ENCODE assay signal across 16 cellular contexts in genomic region chr1:88877911-88878310, GRCh38. TPM values are rescaled to one million over a fixed set of nuclear protein-coding genes. Genes with fewer than 3 reads are reported as not detected.
DNase-seq lines count a peak whose midpoint lies in the region; ATAC-seq, FAIRE-seq and TF ChIP-seq lines count a peak whose summit lies in the region.
"Had no signal": no experiment of that assay in that cellular context is flagged by ENCODE, and none has a peak within 500 bp of the region (broad histone marks: within the 10 kb centered on the region; RNA-seq: fewer than 3 reads in every experiment).

No MANE protein-coding gene starts in this region.

- H2BK120ac ChIP-seq in H9 (ENCODE audit: low read depth, low read length, poor library complexity, severe bottlenecking) = no peak overlapping the region
- H2BK120ac ChIP-seq in mesenchymal stem cell (ENCODE audit: low read depth, low read length) = no peak overlapping the region

- H3K79me1 ChIP-seq in H9 (ENCODE audit: insufficient read depth, low read depth, low read length, poor library complexity, severe bottlenecking) = no peaks in the 10 kb centered on the region
- H3K79me1 ChIP-seq in mesenchymal stem cell (replicated peaks; ENCODE audit: low read length, poor library complexity, severe bottlenecking) = peaks cover 14% of the 10 kb centered on the region

- no peak for TF ChIP-seq RAD21 in GM12878 (IDR thresholded peaks at IDR 0.05; ENCODE audit: insufficient read depth, low read depth, low read length)

- FAIRE-seq in GM12878 (lab: Jason Lieb, UNC) = no peak
- FAIRE-seq: urothelium cell line had no signal

- intact Hi-C loops in GM12878 (cut with micrococcal nuclease; ENCODE audit: unreplicated experiment) = loop anchor here (1.0 to 5.0 kb wide), 4 partner anchors 142 to 696 kb away; no protein-coding TSS in a partner anchor

- H4K8ac ChIP-seq in H9 (replicated peaks; ENCODE audit: insufficient read length, low read depth, low read length) (no peak overlapping the region), mesenchymal stem cell (ENCODE audit: low read length) (no peak overlapping the region)

- H3K4ac ChIP-seq in H9 (ENCODE audit: low read depth, low read length) (no peak overlapping the region), mesenchymal stem cell (ENCODE audit: low read depth in 1 of 2, low read length in 2 of 2) (peak overlapping the region in 1 of 2 experiments; percentile 28)

- H2BK5ac ChIP-seq in H9 (ENCODE audit: insufficient read length, low read length) (no peak overlapping the region), mesenchymal stem cell (ENCODE audit: low read depth, low read length, poor library complexity, severe bottlenecking) (no peak overlapping the region)

- H3K56ac ChIP-seq in H9 (ENCODE audit: insufficient read length, low read depth, low read length) = no peak overlapping the region

- no peak overlapping the region for H3K14ac ChIP-seq in H9 (ENCODE audit: insufficient read depth, low read length)
- no peak overlapping the region for H3K14ac ChIP-seq in mesenchymal stem cell (ENCODE audit: low read length in 2 of 2)

- H2BK20ac ChIP-seq in H9 (ENCODE audit: low read depth, low read length, poor library complexity, severe bottlenecking) = no peak overlapping the region

- H3K18ac ChIP-seq in H9 (ENCODE audit: insufficient read length, low read depth, low read length) (no peak overlapping the region), mesenchymal stem cell (ENCODE audit: low read depth in 1 of 2, low read length in 2 of 2) (no peak overlapping the region)

- no peaks in the 10 kb centered on the region for H4K20me1 ChIP-seq in H9 (ENCODE audit: control insufficient read depth, insufficient read depth, insufficient read length)
- H4K20me1 ChIP-seq in GM12878 (ENCODE audit: control insufficient read depth, insufficient read depth) = no peaks in the 10 kb centered on the region

- H3K36me3 ChIP-seq in GM12878 (ENCODE audit: control insufficient read depth in 2 of 2, insufficient read depth in 2 of 2, low read length in 1 of 2) = peaks cover 0 to 20% of the 10 kb centered on the region in 2 experiments; a peak in 2 of 4 replicates
- peaks cover 6 to 36% of the 10 kb centered on the region in 2 experiments for H3K36me3 ChIP-seq in mesenchymal stem cell (ENCODE audit: control insufficient read depth in 1 of 2, insufficient read depth in 2 of 2, low read depth in 1 of 2, low read length in 2 of 2)

- H3K4me3 Mint-ChIP-seq in H9 = no peak overlapping the region
- no peak overlapping the region for H3K4me3 Mint-ChIP-seq in stimulated activated naive B cell treated with anti-CD40 and anti-IgM and Interleukin-4, amounts not matched to agents 10 μg/mL and 1 μg/mL and 100 μg/mL, for 72 hours

- H2AFZ ChIP-seq in H9 (ENCODE audit: low read length) (no peak overlapping the region), GM12878 (ENCODE audit: control insufficient read depth, low read depth, low read length) (no peak overlapping the region), mesenchymal stem cell (ENCODE audit: low read depth, low read length) (no peak overlapping the region)

- H3K9me3 ChIP-seq in H9 (ENCODE audit: control insufficient read depth, low read depth, low read length) (no peaks in the 10 kb centered on the region), GM12878 (replicated peaks; ENCODE audit: control insufficient read depth, insufficient read depth, low read length) (no peaks in the 10 kb centered on the region), mesenchymal stem cell (ENCODE audit: control insufficient read depth, low read length) (no peaks in the 10 kb centered on the region)
- H3K9me3 ChIP-seq: ascending aorta, sigmoid colon, stomach had no signal

- no peak overlapping the region for H4K5ac ChIP-seq in H9 (ENCODE audit: insufficient read length, low read depth, low read length)

- RAD21 ChIA-PET in GM12878 (lab: Charles Lee; ENCODE audit: unreplicated experiment) = interaction anchor here (1.0 to 6.1 kb wide), 6 partner anchors 11 to 269 kb away, joined by 3 to 80 read pairs (median 6); no protein-coding TSS in a partner anchor

- peak; percentile 51 for ATAC-seq in GM12878
- no peak for ATAC-seq in GM21717 (IDR thresholded peaks at IDR 0.05; ENCODE audit: unreplicated experiment)
- no peak for ATAC-seq in stimulated activated naive B cell treated with anti-CD40 and anti-IgM and Interleukin-4, amounts not matched to agents 10 μg/mL and 1 μg/mL and 100 μg/mL, for 72 hours (replicated peaks)
- ATAC-seq in GM19467 (IDR thresholded peaks at IDR 0.05; ENCODE audit: unreplicated experiment) = no peak

- TF ChIP-seq CTCF in C4-2B (conservative IDR thresholded peaks at IDR 0.05) (peak; percentile 35), H9 (conservative IDR thresholded peaks at IDR 0.05) (no peak), GM12878 (IDR thresholded peaks at IDR 0.05 in 2 of 3, conservative IDR thresholded peaks at IDR 0.05 in 1 of 3; ENCODE audit: control insufficient read depth in 2 of 3, extremely low read depth in 1 of 3, insufficient read depth in 1 of 3, low read depth in 3 of 3, low read length in 3 of 3) (no peak)

- TF ChIP-seq POLR2A in GM12878 (IDR thresholded peaks at IDR 0.05; ENCODE audit: low read depth, low read length) = no peak

- H3K79me2 ChIP-seq in H9 (ENCODE audit: insufficient read depth, low read length) (no peaks in the 10 kb centered on the region), GM12878 (ENCODE audit: control insufficient read depth, insufficient read depth, low read length) (peaks cover 15% of the 10 kb centered on the region)

- H2AK5ac ChIP-seq in H9 (ENCODE audit: insufficient read length, low read length) (no peak overlapping the region), mesenchymal stem cell (ENCODE audit: low read length, severe bottlenecking) (peak overlapping the region; percentile 59)

- in situ Hi-C loops in GM12878 (cut with MboI) = no loop called here

- H3K4me1 ChIP-seq in H9 (ENCODE audit: insufficient read depth, low read length) = no peaks in the 10 kb centered on the region
- no peaks in the 10 kb centered on the region for H3K4me1 ChIP-seq in GM12878 (ENCODE audit: control insufficient read depth, insufficient read depth, low read length)
- peaks cover 1% of the 10 kb centered on the region for H3K4me1 ChIP-seq in mesenchymal stem cell (ENCODE audit: control insufficient read depth, insufficient read depth, low read depth, low read length)

- no peak overlapping the region for H2BK12ac ChIP-seq in H9 (ENCODE audit: insufficient read length, low read depth, low read length)
- H2BK12ac ChIP-seq in mesenchymal stem cell (ENCODE audit: low read length in 2 of 2) = no peak overlapping the region

- H4K91ac ChIP-seq in H9 (ENCODE audit: insufficient read length, low read depth, low read length) (no peak overlapping the region), mesenchymal stem cell (ENCODE audit: low read length) (no peak overlapping the region)

- POLR2A ChIA-PET in GM12878 (lab: Charles Lee) = interaction anchor here (0.6 to 1.0 kb wide), 2 partner anchors 13 to 55 kb away, joined by 3 to 4 read pairs; partner anchors contain the start of gene GTF2B

- no peak overlapping the region for H3K4me2 ChIP-seq in H9 (ENCODE audit: insufficient read depth, insufficient read length, low read length)
- no peak overlapping the region for H3K4me2 ChIP-seq in GM12878 (ENCODE audit: control insufficient read depth, insufficient read depth)
- H3K4me2 ChIP-seq in mesenchymal stem cell (ENCODE audit: low read length, poor library complexity, severe bottlenecking) = no peak overlapping the region

- H3K27ac ChIP-seq in C4-2B (peak overlapping the region; percentile 19), H9 (ENCODE audit: insufficient read length, low read depth, low read length) (no peak overlapping the region), GM12878 (ENCODE audit: control insufficient read depth, insufficient read depth) (no peak overlapping the region), mesenchymal stem cell (ENCODE audit: low read length, poor library complexity, severe bottlenecking) (no peak overlapping the region)

- no peaks in the 10 kb centered on the region for H3K9me3 Mint-ChIP-seq in H9
- no peaks in the 10 kb centered on the region for H3K9me3 Mint-ChIP-seq in stimulated activated naive B cell treated with anti-CD40 and anti-IgM and Interleukin-4, amounts not matched to agents 10 μg/mL and 1 μg/mL and 100 μg/mL, for 72 hours

- H3K27ac Mint-ChIP-seq in H9 = peak overlapping the region; percentile 8 to 84 (median 80); a peak in 4 of 7 replicates
- no peak overlapping the region for H3K27ac Mint-ChIP-seq in stimulated activated naive B cell treated with anti-CD40 and anti-IgM and Interleukin-4, amounts not matched to agents 10 μg/mL and 1 μg/mL and 100 μg/mL, for 72 hours

- no peaks in the 10 kb centered on the region for H3K27me3 ChIP-seq in H9 (ENCODE audit: insufficient read depth, low read length)
- H3K27me3 ChIP-seq in GM12878 (replicated peaks in 1 of 2; ENCODE audit: control insufficient read depth in 2 of 2, insufficient read depth in 2 of 2, low read length in 1 of 2) = no peaks in the 10 kb centered on the region
- H3K27me3 ChIP-seq in mesenchymal stem cell (ENCODE audit: control insufficient read depth in 1 of 2, insufficient read depth in 1 of 2, low read length in 2 of 2) = no peaks in the 10 kb centered on the region
- H3K27me3 ChIP-seq: ascending aorta, sigmoid colon, stomach had no signal

- no peaks in the 10 kb centered on the region for H3K4me1 Mint-ChIP-seq in H9
- peaks cover 11 to 40% of the 10 kb centered on the region in 2 donors for H3K4me1 Mint-ChIP-seq in stimulated activated naive B cell treated with anti-CD40 and anti-IgM and Interleukin-4, amounts not matched to agents 10 μg/mL and 1 μg/mL and 100 μg/mL, for 72 hours

- no peak overlapping the region for H3K4me3 ChIP-seq in GM12878
- no peak overlapping the region for H3K4me3 ChIP-seq in mesenchymal stem cell (ENCODE audit: insufficient read depth in 1 of 2, low read depth in 1 of 2, low read length in 2 of 2)
- H3K4me3 ChIP-seq: ascending aorta, sigmoid colon, stomach had no signal

- H3T11ph ChIP-seq in H9 (ENCODE audit: low read length) = no peak overlapping the region

- H2BK15ac ChIP-seq in H9 (ENCODE audit: low read depth, low read length) = no peak overlapping the region
- no peak overlapping the region for H2BK15ac ChIP-seq in mesenchymal stem cell (ENCODE audit: low read depth, poor library complexity, severe bottlenecking)

- CTCF ChIA-PET in GM12878 (lab: Yijun Ruan, JAX) = interaction anchor here (0.7 to 9.4 kb wide), 26 partner anchors 11 to 266 kb away, joined by 3 to 293 read pairs (median 6); partner anchors contain the start of gene PKN2

- TF ChIP-seq EP300 in GM12878 (IDR thresholded peaks at IDR 0.05; ENCODE audit: borderline replicate concordance in 1 of 2, control insufficient read depth in 1 of 2, low read depth in 2 of 2, low read length in 2 of 2) = no peak

- no peaks in the 10 kb centered on the region for H3K23me2 ChIP-seq in H9 (ENCODE audit: insufficient read length, low read depth, low read length, poor library complexity, severe bottlenecking)

- H3K9ac ChIP-seq in H9 (ENCODE audit: extremely low read depth, insufficient read length, low read length) (no peak overlapping the region), GM12878 (ENCODE audit: control insufficient read depth, insufficient read depth, low read length) (no peak overlapping the region), mesenchymal stem cell (ENCODE audit: low read length) (peak overlapping the region; percentile 60)

- no peak overlapping the region for H3K23ac ChIP-seq in H9 (ENCODE audit: insufficient read length, low read depth, low read length)
- no peak overlapping the region for H3K23ac ChIP-seq in mesenchymal stem cell (ENCODE audit: low read length in 2 of 2)

- no peaks in the 10 kb centered on the region; a peak in 1 of 7 replicates for H3K36me3 Mint-ChIP-seq in H9 (ENCODE audit: insufficient read depth in 1 of 3, low read depth in 3 of 3)
- H3K36me3 Mint-ChIP-seq in stimulated activated naive B cell treated with anti-CD40 and anti-IgM and Interleukin-4, amounts not matched to agents 10 μg/mL and 1 μg/mL and 100 μg/mL, for 72 hours = peaks cover 3 to 12% of the 10 kb centered on the region in 2 donors

- H3K27me3 Mint-ChIP-seq in H9 (ENCODE audit: low read depth) = no peaks in the 10 kb centered on the region
- no peaks in the 10 kb centered on the region for H3K27me3 Mint-ChIP-seq in stimulated activated naive B cell treated with anti-CD40 and anti-IgM and Interleukin-4, amounts not matched to agents 10 μg/mL and 1 μg/mL and 100 μg/mL, for 72 hours

- WGBS in H9 (ENCODE audit: extremely low coverage, insufficient read length, low lambda C conversion rate) = no CpG with 5 or more reads among the region's 9 CpGs
- WGBS in GM12878 (ENCODE audit: insufficient coverage, insufficient replicate concordance, low lambda C conversion rate, missing lambda C conversion rate) = 42% methylated on average over 9 of the region's 9 CpGs
- WGBS in mesenchymal stem cell = 88% methylated on average over 8 of the region's 9 CpGs

- no peak for DNase-seq in H9
- no peak for DNase-seq in GM12878 (ENCODE audit: low read depth, low spot score)
- no peak for DNase-seq in mesenchymal stem cell
- DNase-seq in stimulated activated naive B cell treated with anti-CD40 and anti-IgM and Interleukin-4, amounts not matched to agents 10 μg/mL and 1 μg/mL and 100 μg/mL, for 72 hours = no peak
- no peak for DNase-seq in UCSD-AML1 (lab: John Stamatoyannopoulos, UW; ENCODE audit: unreplicated experiment)
- DNase-seq: activated CD4-positive, alpha-beta T cell treated with anti-CD3 and anti-CD28 coated beads for 48 hours; activated CD8-positive, alpha-beta memory T cell treated with anti-CD3 and anti-CD28 coated beads, Interleukin-2, amount 50 U/mL, for 4 hours; nucleus accumbens; sigmoid colon; stimulated activated CD4-positive, alpha-beta T cell treated with anti-CD3 and anti-CD28 coated beads, Interleukin-1b, Interleukin-23, amount 100 ng/mL, for 48 hours; stomach had no signal

- SMC1A ChIA-PET in GM12878 (lab: Charles Lee; ENCODE audit: uncharacterized antibody, unreplicated experiment) = interaction anchor here (0.8 to 8.5 kb wide), 14 partner anchors 10 to 697 kb away, joined by 3 to 132 read pairs (median 6); partner anchors contain the start of gene GTF2B

- no TSS peak for BruUV-seq in GM12878 (replicated peaks; lab: Mats Ljungman, UMichigan)

RNA-seq across cellular contexts. Expression of gene GTF2B, which starts 13.5 kb away (rescaled TPM):
- total RNA-seq in H9 (2021) (23.2 TPM in 2 replicates), GM12878 (2014; rRNA removed) (48.9 and 58.7 TPM in 2 replicates), GM12878 (2014; rRNA removed; fragmentation: Illumina TruSeq; extraction: Trizol) (67.2 and 69.0 TPM in 2 replicates), GM12878 (2021) (27.9 and 28.9 TPM in 2 replicates)
- total RNA-seq in GM12878 (2013; cell fraction: nucleolus; rRNA removed) = 17.1 and 17.9 TPM in 2 replicates
- polyA plus RNA-seq in GM12878 (2011; ENCODE audit: low read depth) = 22.8 TPM
- polyA plus RNA-seq in GM12878 (2011; rRNA removed) (61.9 and 82.5 TPM in 2 replicates), GM12878 (2014; fragmentation: Illumina TruSeq; extraction: Trizol) (61.1 and 85.9 TPM in 2 replicates), GM12878 (2014; fragmentation: Nextera tagmentation; extraction: Ambion mirVana) (10 to 100 TPM; 71.0 to 79.7 TPM), GM12878 (2014; rRNA removed) (44.7 and 52.3 TPM in 2 replicates), GM12878 (2016; fragmentation: Nextera tagmentation; extraction: Ambion mirVana) (10 to 100 TPM; 56.1 to 57.9 TPM)
- 27.1 and 31.4 TPM in 2 replicates for polyA plus RNA-seq in GM12878 (2011; cell fraction: cytosol; rRNA removed)
- polyA plus RNA-seq in GM12878 (2011; cell fraction: nucleus; rRNA removed) = 22.0 and 24.9 TPM in 2 replicates
- polyA plus RNA-seq in GM12878 (2012) = 33.5 and 35.2 TPM in 2 replicates
- polyA minus RNA-seq in GM12878 (2011; rRNA and poly(A)+ RNA removed) = 29.0 and 44.0 TPM in 2 replicates
- polyA minus RNA-seq in GM12878 (2011; cell fraction: cytosol; rRNA and poly(A)+ RNA removed) = 15.2 and 18.5 TPM in 2 replicates
- polyA minus RNA-seq in GM12878 (2011; cell fraction: nucleus; rRNA and poly(A)+ RNA removed) = 11.2 and 17.1 TPM in 2 replicates
- polyA plus RNA-seq in mesenchymal stem cell (2013, experiment 1 of 2) = 26.8 TPM
- 28.0 TPM for polyA plus RNA-seq in mesenchymal stem cell (2013, experiment 2 of 2)
